Comparison of ENCODE assay signal across 1 cellular context in genomic region chr13:27833206-27833605, GRCh38.
TF ChIP-seq lines count a peak whose summit lies in the region.

No MANE protein-coding gene starts in this region.

TF ChIP-seq in K562, 482 proteins besides CTCF, POLR2A, EP300 and RAD21:
- TF ChIP-seq, protein P1, sequence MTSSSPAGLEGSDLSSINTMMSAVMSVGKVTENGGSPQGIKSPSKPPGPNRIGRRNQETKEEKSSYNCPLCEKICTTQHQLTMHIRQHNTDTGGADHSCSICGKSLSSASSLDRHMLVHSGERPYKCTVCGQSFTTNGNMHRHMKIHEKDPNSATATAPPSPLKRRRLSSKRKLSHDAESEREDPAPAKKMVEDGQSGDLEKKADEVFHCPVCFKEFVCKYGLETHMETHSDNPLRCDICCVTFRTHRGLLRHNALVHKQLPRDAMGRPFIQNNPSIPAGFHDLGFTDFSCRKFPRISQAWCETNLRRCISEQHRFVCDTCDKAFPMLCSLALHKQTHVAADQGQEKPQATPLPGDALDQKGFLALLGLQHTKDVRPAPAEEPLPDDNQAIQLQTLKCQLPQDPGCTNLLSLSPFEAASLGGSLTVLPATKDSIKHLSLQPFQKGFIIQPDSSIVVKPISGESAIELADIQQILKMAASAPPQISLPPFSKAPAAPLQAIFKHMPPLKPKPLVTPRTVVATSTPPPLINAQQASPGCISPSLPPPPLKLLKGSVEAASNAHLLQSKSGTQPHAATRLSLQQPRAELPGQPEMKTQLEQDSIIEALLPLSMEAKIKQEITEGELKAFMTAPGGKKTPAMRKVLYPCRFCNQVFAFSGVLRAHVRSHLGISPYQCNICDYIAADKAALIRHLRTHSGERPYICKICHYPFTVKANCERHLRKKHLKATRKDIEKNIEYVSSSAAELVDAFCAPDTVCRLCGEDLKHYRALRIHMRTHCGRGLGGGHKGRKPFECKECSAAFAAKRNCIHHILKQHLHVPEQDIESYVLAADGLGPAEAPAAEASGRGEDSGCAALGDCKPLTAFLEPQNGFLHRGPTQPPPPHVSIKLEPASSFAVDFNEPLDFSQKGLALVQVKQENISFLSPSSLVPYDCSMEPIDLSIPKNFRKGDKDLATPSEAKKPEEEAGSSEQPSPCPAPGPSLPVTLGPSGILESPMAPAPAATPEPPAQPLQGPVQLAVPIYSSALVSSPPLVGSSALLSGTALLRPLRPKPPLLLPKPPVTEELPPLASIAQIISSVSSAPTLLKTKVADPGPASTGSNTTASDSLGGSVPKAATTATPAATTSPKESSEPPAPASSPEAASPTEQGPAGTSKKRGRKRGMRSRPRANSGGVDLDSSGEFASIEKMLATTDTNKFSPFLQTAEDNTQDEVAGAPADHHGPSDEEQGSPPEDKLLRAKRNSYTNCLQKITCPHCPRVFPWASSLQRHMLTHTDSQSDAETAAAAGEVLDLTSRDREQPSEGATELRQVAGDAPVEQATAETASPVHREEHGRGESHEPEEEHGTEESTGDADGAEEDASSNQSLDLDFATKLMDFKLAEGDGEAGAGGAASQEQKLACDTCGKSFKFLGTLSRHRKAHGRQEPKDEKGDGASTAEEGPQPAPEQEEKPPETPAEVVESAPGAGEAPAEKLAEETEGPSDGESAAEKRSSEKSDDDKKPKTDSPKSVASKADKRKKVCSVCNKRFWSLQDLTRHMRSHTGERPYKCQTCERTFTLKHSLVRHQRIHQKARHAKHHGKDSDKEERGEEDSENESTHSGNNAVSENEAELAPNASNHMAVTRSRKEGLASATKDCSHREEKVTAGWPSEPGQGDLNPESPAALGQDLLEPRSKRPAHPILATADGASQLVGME (CRISPR knock-in tag; IDR thresholded peaks at IDR 0.05) = no peak
- TF ChIP-seq, protein P2, sequence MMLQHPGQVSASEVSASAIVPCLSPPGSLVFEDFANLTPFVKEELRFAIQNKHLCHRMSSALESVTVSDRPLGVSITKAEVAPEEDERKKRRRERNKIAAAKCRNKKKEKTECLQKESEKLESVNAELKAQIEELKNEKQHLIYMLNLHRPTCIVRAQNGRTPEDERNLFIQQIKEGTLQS (IDR thresholded peaks at IDR 0.05) = peak; percentile 45; the same call in 1 of the 2 replicates
- TF ChIP-seq, protein P2 (CRISPR knock-in tag; conservative IDR thresholded peaks at IDR 0.05) = no peak
TF ChIP-seq in K562: peak in this region for 1.
